ENCODE assay signal across 8 cellular contexts in genomic region chr1:62435231-62436038, GRCh38. TPM values are rescaled to one million over a fixed set of nuclear protein-coding genes. Genes with fewer than 3 reads are reported as not detected.
A peak's percentile ranks its signal among the peaks of the same experiment; 100 is the strongest.
DNase-seq lines count a peak whose midpoint lies in the region; ATAC-seq and TF ChIP-seq lines count a peak whose summit lies in the region.

No MANE protein-coding gene starts in this region.

- H3K4me1 ChIP-seq in DND-41 (ENCODE audit: insufficient read depth, low read length) = peaks cover 25% of the 10 kb centered on the region

- peaks cover 2% of the 10 kb centered on the region for H3K27me3 ChIP-seq in DND-41 (ENCODE audit: insufficient read depth, low read length, poor library complexity)
- no peaks in the 10 kb centered on the region for H3K27me3 ChIP-seq in layer of hippocampus (ENCODE audit: control insufficient read depth, insufficient read depth, low read length)

- peaks cover 45% of the 10 kb centered on the region for H3K79me2 ChIP-seq in DND-41 (ENCODE audit: insufficient read depth, low read length)

- TF ChIP-seq CTCF in DND-41 (IDR thresholded peaks at IDR 0.05; ENCODE audit: borderline replicate concordance, extremely low read depth, low read length, poor library complexity, severe bottlenecking) = no peak
- no peak for TF ChIP-seq CTCF in astrocyte of the cerebellum (IDR thresholded peaks at IDR 0.05; ENCODE audit: low read depth, low read length, missing control alignments)
- TF ChIP-seq CTCF in GM13976 (IDR thresholded peaks at IDR 0.05; ENCODE audit: borderline replicate concordance, control extremely low read depth, extremely low read depth, insufficient read depth, missing control alignments) = no peak

- in situ Hi-C loops in astrocyte of the cerebellum (cut with HindIII; ENCODE audit: low sequenced_read_pairs) = no loop called here
- in situ Hi-C loops in GM13976 (cut with MboI; ENCODE audit: low sequenced_read_pairs, unreplicated experiment) = no loop called here

- H2AFZ ChIP-seq in DND-41 (ENCODE audit: low read depth, low read length) = peak overlapping the region; percentile 86

- H4K20me1 ChIP-seq in DND-41 (ENCODE audit: insufficient read depth, low read length) = peaks cover 24% of the 10 kb centered on the region

- H3K9me3 ChIP-seq in DND-41 (ENCODE audit: insufficient read depth, low read length, severe bottlenecking) = no peaks in the 10 kb centered on the region

- H3K4me3 ChIP-seq in DND-41 (ENCODE audit: low read depth in 1 of 2, low read length in 2 of 2) (peak overlapping the region; percentile 63 to 74), astrocyte of the cerebellum (ENCODE audit: low read depth, low read length) (peak overlapping the region; percentile 79)
- H3K4me3 ChIP-seq in Jurkat, Clone E6-1 (ENCODE audit: low read length) = peak overlapping the region; percentile 96

- ATAC-seq in DND-41 (ENCODE audit: insufficient read depth, low read depth) (peak; percentile 2), GM21515 (IDR thresholded peaks at IDR 0.05; ENCODE audit: unreplicated experiment) (no peak), HG03097 (IDR thresholded peaks at IDR 0.05; ENCODE audit: low FRiP score, unreplicated experiment) (no peak)

- peak overlapping the region; percentile 91 for H3K4me2 ChIP-seq in DND-41 (ENCODE audit: insufficient read depth, low read length)

- H3K27ac ChIP-seq in DND-41 (ENCODE audit: low read length) (peak overlapping the region; percentile 97), layer of hippocampus (ENCODE audit: low read depth, low read length) (peak overlapping the region; percentile 96), substantia nigra (ENCODE audit: low read depth, low read length, poor library complexity, severe bottlenecking) (peak overlapping the region; percentile 98)

- DNase-seq in DND-41 (peak; percentile 12), astrocyte of the cerebellum (ENCODE audit: low read depth) (peak; percentile 9), substantia nigra (lab: John Stamatoyannopoulos, UW) (peak in 4 of 49 donors; percentile 1 to 69 (median 33)), GM13976 (ENCODE audit: low spot score) (no peak)
- DNase-seq in Jurkat, Clone E6-1 (ENCODE audit: low read depth, low spot score) = no peak

- H3K9ac ChIP-seq in DND-41 (ENCODE audit: low read depth, low read length) = peak overlapping the region; percentile 94

- H3K36me3 ChIP-seq in DND-41 (ENCODE audit: insufficient read depth, low read length) = peaks cover 6% of the 10 kb centered on the region

RNA-seq across cellular contexts. Expression of gene USP1, which starts 1.4 kb away (rescaled TPM):
- polyA plus RNA-seq in Jurkat, Clone E6-1 (2012; ENCODE audit: insufficient read depth, insufficient read length) = 75.2 TPM

Comparison
In these comparisons a context has a peak if more than half of its experiments do, and no peak if none do; other contexts are left out.
1. DNase-seq: peak in DND-41 (single experiment) and astrocyte of the cerebellum (single experiment); none in Jurkat, Clone E6-1 (single experiment) and GM13976 (single experiment).
2. Peak in every context shown above with its lines, with median percentiles within 50 percentile points of each other: H3K27ac ChIP-seq and H3K4me3 ChIP-seq.